9 cellular contexts compared by ENCODE assay signal in the genomic region with DNA sequence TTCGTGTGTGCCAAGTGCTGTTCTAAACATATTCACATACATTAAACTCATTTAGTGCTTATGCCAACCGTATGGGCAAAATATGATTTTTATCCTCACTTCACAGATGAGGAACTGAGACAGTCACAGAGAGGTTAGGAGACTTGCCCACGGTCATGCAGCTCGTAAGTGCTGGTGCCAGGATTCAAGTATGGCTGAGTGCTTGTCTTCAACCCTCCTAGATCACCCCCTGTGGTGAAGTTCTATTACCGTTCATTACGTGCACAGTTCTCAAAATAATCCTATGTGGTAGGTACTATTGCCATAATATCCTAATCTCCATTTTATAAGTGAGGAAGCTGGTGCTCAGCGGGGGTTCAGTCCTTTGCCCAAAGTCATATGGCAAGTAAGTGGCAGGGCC. TPM values are rescaled to one million over a fixed set of nuclear protein-coding genes. Genes with fewer than 3 reads are reported as not detected.
DNase-seq lines count a peak whose midpoint lies in the region; ATAC-seq, FAIRE-seq and TF ChIP-seq lines count a peak whose summit lies in the region.
"Had no signal": no experiment of that assay in that cellular context is flagged by ENCODE, and none has a peak within 500 bp of the region (broad histone marks: within the 10 kb centered on the region; RNA-seq: fewer than 3 reads in every experiment).

No MANE protein-coding gene starts in this region.

- peak overlapping the region in 2 of 6 donors; percentile 7 to 35 for H3K27ac Mint-ChIP-seq in naive B cell

- no peak for DNase-seq in K562 (ENCODE audit: extremely low read depth in 1 of 4, low spot score in 3 of 4)
- no peak for DNase-seq in naive B cell
- DNase-seq in neuronal stem cell (ENCODE audit: low spot score), result no peak
- DNase-seq in NK-92 (lab: John Stamatoyannopoulos, UW; ENCODE audit: unreplicated experiment), result no peak

- H3K36me3 Mint-ChIP-seq in naive B cell, result peaks cover 8 to 18% of the 10 kb centered on the region in 2 donors

- peaks cover 59% of the 10 kb centered on the region for H3K79me2 ChIP-seq in K562 (ENCODE audit: control insufficient read depth, insufficient read depth, low read length)

- H3K23ac ChIP-seq in neuronal stem cell (ENCODE audit: low read depth, low read length, poor library complexity), result no peak overlapping the region

- H2BK15ac ChIP-seq in neuronal stem cell (ENCODE audit: low read length), result no peak overlapping the region

- H3K9me3 ChIP-seq in BLaER1 (no peaks in the 10 kb centered on the region), HUES48 (ENCODE audit: control insufficient read depth, insufficient read depth, low read length) (no peaks in the 10 kb centered on the region), K562 (replicated peaks; ENCODE audit: control insufficient read depth, insufficient read depth, low read depth, low read length) (no peaks in the 10 kb centered on the region), neuronal stem cell (replicated peaks in 1 of 2; ENCODE audit: control insufficient read depth in 2 of 2, insufficient read depth in 1 of 2, low read depth in 1 of 2, low read length in 2 of 2) (no peaks in the 10 kb centered on the region)

- H2BK12ac ChIP-seq in neuronal stem cell (ENCODE audit: low read length), result no peak overlapping the region

- H3K4me1 ChIP-seq in BLaER1, result peaks cover 35% of the 10 kb centered on the region
- H3K4me1 ChIP-seq in HUES48 (ENCODE audit: control insufficient read depth, insufficient read depth, low read length), result peaks cover 6% of the 10 kb centered on the region
- H3K4me1 ChIP-seq in K562 (replicated peaks in 1 of 2; ENCODE audit: control insufficient read depth in 2 of 2, insufficient read depth in 2 of 2, low read length in 2 of 2), result peaks cover 21 to 36% of the 10 kb centered on the region in 2 experiments
- peaks cover 14 to 16% of the 10 kb centered on the region in 2 donors for H3K4me1 ChIP-seq in neuronal stem cell (ENCODE audit: control insufficient read depth in 2 of 2, insufficient read depth in 1 of 2, low read depth in 1 of 2, low read length in 2 of 2)

- no peaks in the 10 kb centered on the region for H3K9me3 Mint-ChIP-seq in naive B cell

- peaks cover 2% of the 10 kb centered on the region for H3K9me1 ChIP-seq in K562 (ENCODE audit: control insufficient read depth, insufficient read depth, low read length)

- H3K9ac ChIP-seq in BLaER1 (peak overlapping the region; percentile 92), HUES48 (ENCODE audit: low read depth, low read length) (no peak overlapping the region), K562 (ENCODE audit: insufficient read depth in 1 of 2, low read depth in 2 of 2, low read length in 2 of 2) (peak overlapping the region; percentile 95 to 96), neuronal stem cell (ENCODE audit: low read depth, low read length, poor library complexity) (no peak overlapping the region)

- POLR2A ChIA-PET in K562 (lab: Yijun Ruan, JAX), result interaction anchor here (0.6 to 8.6 kb wide), 5 partner anchors 9 to 28 kb away, joined by 3 to 106 read pairs (median 3); a partner anchor contains a TSS

- TF ChIP-seq RAD21 in K562 (CRISPR knock-in tag; conservative IDR thresholded peaks at IDR 0.05 in 1 of 2, IDR thresholded peaks at IDR 0.05 in 1 of 2), result no peak

- no peak overlapping the region for H2BK120ac ChIP-seq in neuronal stem cell (ENCODE audit: low read depth, low read length)

- no peak for ATAC-seq in K562
- ATAC-seq in naive B cell (ENCODE audit: low read depth in 2 of 2), result no peak
- no peak for ATAC-seq in GM19351 (IDR thresholded peaks at IDR 0.05; ENCODE audit: unreplicated experiment)
- ATAC-seq in GM19463 (IDR thresholded peaks at IDR 0.05; ENCODE audit: unreplicated experiment), result no peak

- H3K27ac ChIP-seq in BLaER1 (peak overlapping the region; percentile 84; the same call in 1 of the 2 replicates), HUES48 (ENCODE audit: low read depth, low read length) (no peak overlapping the region), K562 (ENCODE audit: extremely low read depth, low read depth, low read length) (peak overlapping the region; percentile 84), neuronal stem cell (replicated peaks; ENCODE audit: low read length) (no peak overlapping the region)

- TF ChIP-seq EP300 in K562 (IDR thresholded peaks at IDR 0.05; ENCODE audit: low read length), result no peak

- peaks cover 32 to 53% (median 38%) of the 10 kb centered on the region in 3 donors for H3K4me1 Mint-ChIP-seq in naive B cell

- BruUV-seq in K562 (replicated peaks; lab: Mats Ljungman, UMichigan), result no TSS peak

- H3K79me1 ChIP-seq in neuronal stem cell (ENCODE audit: low read depth, low read length), result peaks cover 9% of the 10 kb centered on the region

- H4K91ac ChIP-seq in neuronal stem cell (ENCODE audit: low read depth, low read length, poor library complexity), result no peak overlapping the region

- H3K4me2 ChIP-seq in BLaER1 (peak overlapping the region; percentile 99), K562 (ENCODE audit: insufficient read depth, low read length) (peak overlapping the region; percentile 95), neuronal stem cell (ENCODE audit: insufficient read depth, low read length, poor library complexity, severe bottlenecking) (no peak overlapping the region)

- CTCF ChIA-PET in K562 (lab: Yijun Ruan, JAX; ENCODE audit: low intra/inter-chr PET ratio), result no interaction called here

- H3K36me3 ChIP-seq in BLaER1 (peaks cover 51% of the 10 kb centered on the region), HUES48 (ENCODE audit: control insufficient read depth, insufficient read depth, low read length) (peaks cover 45% of the 10 kb centered on the region), K562 (ENCODE audit: control insufficient read depth, insufficient read depth, low read length) (peaks cover 59% of the 10 kb centered on the region), neuronal stem cell (replicated peaks in 1 of 2; ENCODE audit: control insufficient read depth in 2 of 2, insufficient read depth in 2 of 2, low read length in 2 of 2) (peaks cover 26 to 52% of the 10 kb centered on the region in 2 donors)

- no peaks in the 10 kb centered on the region for H3K27me3 Mint-ChIP-seq in naive B cell

- H2AFZ ChIP-seq in K562 (ENCODE audit: low read depth, low read length) (no peak overlapping the region), neuronal stem cell (ENCODE audit: low read length) (no peak overlapping the region)

- no peak for TF ChIP-seq POLR2A in K562 (conservative IDR thresholded peaks at IDR 0.05)

- in situ Hi-C loops in K562 (cut with MboI), result loop anchor here (10.0 kb wide), 1 partner anchor 329 kb away; no protein-coding TSS in a partner anchor

- no peak overlapping the region for H4K8ac ChIP-seq in neuronal stem cell (ENCODE audit: low read depth, low read length)

- no peak overlapping the region for H3K18ac ChIP-seq in neuronal stem cell (ENCODE audit: low read length)

- no peaks in the 10 kb centered on the region for H3K27me3 ChIP-seq in BLaER1
- peaks cover 58% of the 10 kb centered on the region for H3K27me3 ChIP-seq in HUES48 (ENCODE audit: control insufficient read depth, insufficient read depth, low read length)
- H3K27me3 ChIP-seq in K562 (ENCODE audit: control insufficient read depth in 2 of 2, insufficient read depth in 2 of 2, low read length in 2 of 2), result no peaks in the 10 kb centered on the region
- H3K27me3 ChIP-seq in neuronal stem cell (ENCODE audit: control insufficient read depth in 3 of 3, insufficient read depth in 3 of 3, low read depth in 1 of 3, low read length in 3 of 3), result no peaks in the 10 kb centered on the region

- intact Hi-C loops in K562 (cut with micrococcal nuclease), result no loop called here

- peak overlapping the region; percentile 86 for H3K4me3 ChIP-seq in BLaER1
- peak overlapping the region; percentile 86; the same call in 1 of the 2 replicates for H3K4me3 ChIP-seq in HUES48 (ENCODE audit: low read depth, low read length)
- peak overlapping the region; percentile 96 for H3K4me3 ChIP-seq in K562
- peak overlapping the region in 1 of 2 donors; percentile 95 for H3K4me3 ChIP-seq in neuronal stem cell (ENCODE audit: low read length in 2 of 2)

- no peak overlapping the region for H2BK5ac ChIP-seq in neuronal stem cell (ENCODE audit: low read length)

- WGBS in K562 (ENCODE audit: insufficient coverage, low coverage, missing lambda C conversion rate), result 37% methylated on average over 7 of the region's 7 CpGs
- WGBS in neuronal stem cell (ENCODE audit: extremely low coverage in 2 of 2, insufficient read length in 2 of 2, insufficient replicate concordance in 1 of 2), 2 donors, result no CpG with 5 or more reads among the region's 7 CpGs

- H3K4me3 Mint-ChIP-seq in naive B cell, result peak overlapping the region; percentile 48 to 98 (median 97)

- FAIRE-seq in K562 (lab: Jason Lieb, UNC), result no peak
- FAIRE-seq: HTR-8/SVneo had no signal

- TF ChIP-seq CTCF in K562 (IDR thresholded peaks at IDR 0.05 in 2 of 3, conservative IDR thresholded peaks at IDR 0.05 in 1 of 3; ENCODE audit: insufficient read depth in 2 of 3, low read depth in 1 of 3, low read length in 3 of 3), result no peak

- peaks cover 58% of the 10 kb centered on the region for H4K20me1 ChIP-seq in BLaER1
- H4K20me1 ChIP-seq in K562 (replicated peaks; ENCODE audit: control insufficient read depth, insufficient read depth, low read length), result no peaks in the 10 kb centered on the region; the same call in 1 of the 2 replicates

- H3K4ac ChIP-seq in neuronal stem cell (ENCODE audit: low read length), result no peak overlapping the region

- H2AK5ac ChIP-seq in neuronal stem cell (ENCODE audit: low read depth, low read length), result no peak overlapping the region

- no peak overlapping the region for H3K14ac ChIP-seq in neuronal stem cell (ENCODE audit: low read length)

RNA-seq across cellular contexts. Expression of a gene that starts 1.5 kb away (rescaled TPM):
- 31.0 and 48.3 TPM in 2 replicates for total RNA-seq in K562 (2011; cell fraction: chromatin; rRNA removed; ENCODE audit: low replicate concordance)
- 30.9 and 36.7 TPM in 2 replicates for total RNA-seq in K562 (2011; cell fraction: nucleolus; rRNA removed)
- total RNA-seq in K562 (2011; cell fraction: nucleoplasm; rRNA removed), result 33.9 and 34.4 TPM in 2 replicates
- total RNA-seq in K562 (2014; rRNA removed), result 25.5 and 28.3 TPM in 2 replicates
- total RNA-seq in K562 (2014; rRNA removed; fragmentation: Illumina TruSeq; extraction: Trizol), result 28.6 and 29.0 TPM in 2 replicates
- 26.8 and 27.1 TPM in 2 replicates for total RNA-seq in K562 (2015; rRNA removed; fragmentation: Illumina TruSeq; extraction: Trizol)
- total RNA-seq in K562 (2021), result 51.8 and 54.3 TPM in 2 replicates
- polyA plus RNA-seq in K562 (2011; rRNA removed), result 20.0 and 21.7 TPM in 2 replicates
- polyA plus RNA-seq in K562 (2011; cell fraction: cytosol; rRNA removed), result 23.2 and 29.6 TPM in 2 replicates
- 13.3 and 18.3 TPM in 2 replicates for polyA plus RNA-seq in K562 (2011; cell fraction: nucleus; rRNA removed)
- 23.3 and 33.4 TPM in 2 replicates for polyA plus RNA-seq in K562 (2012)
- 37.7 and 40.8 TPM in 2 replicates for polyA plus RNA-seq in K562 (2014; fragmentation: Illumina TruSeq; extraction: Trizol)
- 10 to 100 TPM; 10.9 to 13.1 TPM for polyA plus RNA-seq in K562 (2014; fragmentation: Nextera tagmentation; extraction: Ambion mirVana)
- 23.6 and 29.1 TPM in 2 replicates for polyA plus RNA-seq in K562 (2014; rRNA removed)
- polyA minus RNA-seq in K562 (2011; rRNA and poly(A)+ RNA removed), result 31.6 and 37.3 TPM in 2 replicates
- 23.3 and 24.0 TPM in 2 replicates for polyA minus RNA-seq in K562 (2011; cell fraction: cytosol; rRNA and poly(A)+ RNA removed)
- 13.6 and 15.8 TPM in 2 replicates for polyA minus RNA-seq in K562 (2011; cell fraction: nucleus; rRNA and poly(A)+ RNA removed)
- polyA plus RNA-seq in naive B cell (ENCODE audit: low read depth in 6 of 6), result 10 to 100 TPM in 5 of 6 donors, 1 to 10 TPM in 1; 8.7 to 29.8 (median 19.2) TPM
- polyA plus RNA-seq in neuronal stem cell (2013, experiment 1 of 2), result 27.3 TPM
- 27.0 TPM for polyA plus RNA-seq in neuronal stem cell (2013, experiment 2 of 2)

RNA-seq across cellular contexts. Expression of a gene that starts 16.8 kb away (rescaled TPM):
- 183 and 296 TPM in 2 replicates for total RNA-seq in K562 (2011; cell fraction: chromatin; rRNA removed; ENCODE audit: low replicate concordance)
- total RNA-seq in K562 (2011; cell fraction: nucleolus; rRNA removed), result 255 and 271 TPM in 2 replicates
- 227 and 246 TPM in 2 replicates for total RNA-seq in K562 (2011; cell fraction: nucleoplasm; rRNA removed)
- total RNA-seq in K562 (2014; rRNA removed) (311 and 355 TPM in 2 replicates), K562 (2014; rRNA removed; fragmentation: Illumina TruSeq; extraction: Trizol) (320 and 405 TPM in 2 replicates), K562 (2015; rRNA removed; fragmentation: Illumina TruSeq; extraction: Trizol) (153 and 156 TPM in 2 replicates), K562 (2021) (308 and 361 TPM in 2 replicates)
- polyA plus RNA-seq in K562 (2011; rRNA removed) (669 and 756 TPM in 2 replicates), K562 (2014; fragmentation: Illumina TruSeq; extraction: Trizol) (528 and 598 TPM in 2 replicates), K562 (2014; fragmentation: Nextera tagmentation; extraction: Ambion mirVana) (100 to 1,000 TPM in 1 of 2 experiments, 10 to 100 TPM in 1; 93.1 to 125 TPM), K562 (2014; rRNA removed) (638 and 723 TPM in 2 replicates), naive B cell (ENCODE audit: low read depth in 6 of 6) (100 to 1,000 TPM in 2 of 6 donors, 10 to 100 TPM in 4; 74.9 to 159 (median 98.9) TPM)
- 757 and 998 TPM in 2 replicates for polyA plus RNA-seq in K562 (2011; cell fraction: cytosol; rRNA removed)
- polyA plus RNA-seq in K562 (2011; cell fraction: nucleus; rRNA removed), result 651 and 768 TPM in 2 replicates
- 264 and 832 TPM in 2 replicates for polyA plus RNA-seq in K562 (2012)
- 190 and 217 TPM in 2 replicates for polyA minus RNA-seq in K562 (2011; rRNA and poly(A)+ RNA removed)
- 89.9 and 115 TPM in 2 replicates for polyA minus RNA-seq in K562 (2011; cell fraction: cytosol; rRNA and poly(A)+ RNA removed)
- 99.2 and 197 TPM in 2 replicates for polyA minus RNA-seq in K562 (2011; cell fraction: nucleus; rRNA and poly(A)+ RNA removed)
- polyA plus RNA-seq in neuronal stem cell (2013, experiment 1 of 2), result 261 TPM
- 254 TPM for polyA plus RNA-seq in neuronal stem cell (2013, experiment 2 of 2)

RNA-seq across cellular contexts. Expression of a gene that starts 29.0 kb away (rescaled TPM):
- total RNA-seq in K562 (2011; cell fraction: chromatin; rRNA removed; ENCODE audit: low replicate concordance), result 27.9 and 59.9 TPM in 2 replicates
- total RNA-seq in K562 (2011; cell fraction: nucleolus; rRNA removed), result 57.2 and 59.7 TPM in 2 replicates
- total RNA-seq in K562 (2011; cell fraction: nucleoplasm; rRNA removed), result 42.7 and 46.9 TPM in 2 replicates
- total RNA-seq in K562 (2014; rRNA removed) (223 and 264 TPM in 2 replicates), K562 (2014; rRNA removed; fragmentation: Illumina TruSeq; extraction: Trizol) (33.0 and 44.9 TPM in 2 replicates), K562 (2015; rRNA removed; fragmentation: Illumina TruSeq; extraction: Trizol) (84.3 and 93.3 TPM in 2 replicates), K562 (2021) (109 and 110 TPM in 2 replicates)
- polyA plus RNA-seq in K562 (2011; rRNA removed) (75.6 and 90.4 TPM in 2 replicates), K562 (2014; fragmentation: Illumina TruSeq; extraction: Trizol) (29.0 and 64.7 TPM in 2 replicates), K562 (2014; fragmentation: Nextera tagmentation; extraction: Ambion mirVana) (1 to 10 TPM; 3.0 to 8.2 TPM), K562 (2014; rRNA removed) (216 and 229 TPM in 2 replicates), naive B cell (ENCODE audit: low read depth in 6 of 6) (100 to 1,000 TPM in 1 of 6 donors, 10 to 100 TPM in 5; 73.8 to 114 (median 93.2) TPM)
- polyA plus RNA-seq in K562 (2011; cell fraction: cytosol; rRNA removed), result 89.9 and 177 TPM in 2 replicates
- polyA plus RNA-seq in K562 (2011; cell fraction: nucleus; rRNA removed), result 53.3 and 77.5 TPM in 2 replicates
- polyA plus RNA-seq in K562 (2012), result 85.4 and 89.3 TPM in 2 replicates
- polyA minus RNA-seq in K562 (2011; rRNA and poly(A)+ RNA removed), result 12.0 and 12.6 TPM in 2 replicates
- polyA minus RNA-seq in K562 (2011; cell fraction: cytosol; rRNA and poly(A)+ RNA removed), result 14.5 and 18.6 TPM in 2 replicates
- polyA minus RNA-seq in K562 (2011; cell fraction: nucleus; rRNA and poly(A)+ RNA removed), result 16.3 and 27.0 TPM in 2 replicates
- 48.7 TPM for polyA plus RNA-seq in neuronal stem cell (2013, experiment 1 of 2)
- polyA plus RNA-seq in neuronal stem cell (2013, experiment 2 of 2), result 48.2 TPM

RNA-seq across cellular contexts. Expression of a gene that starts 46.8 kb away (rescaled TPM):
- total RNA-seq in K562 (2011; cell fraction: chromatin; rRNA removed; ENCODE audit: low replicate concordance), result 6.4 and 13.2 TPM in 2 replicates
- total RNA-seq in K562 (2011; cell fraction: nucleolus; rRNA removed), result 12.2 and 15.0 TPM in 2 replicates
- 10.2 and 10.6 TPM in 2 replicates for total RNA-seq in K562 (2011; cell fraction: nucleoplasm; rRNA removed)
- 4.6 and 5.7 TPM in 2 replicates for total RNA-seq in K562 (2014; rRNA removed)
- total RNA-seq in K562 (2014; rRNA removed; fragmentation: Illumina TruSeq; extraction: Trizol), result 2.8 and 3.5 TPM in 2 replicates
- 4.3 and 4.6 TPM in 2 replicates for total RNA-seq in K562 (2015; rRNA removed; fragmentation: Illumina TruSeq; extraction: Trizol)
- total RNA-seq in K562 (2021), result 11.4 and 11.5 TPM in 2 replicates
- polyA plus RNA-seq in K562 (2011; rRNA removed), result 6.6 and 6.8 TPM in 2 replicates
- 8.2 and 17.9 TPM in 2 replicates for polyA plus RNA-seq in K562 (2011; cell fraction: cytosol; rRNA removed)
- 6.0 and 12.6 TPM in 2 replicates for polyA plus RNA-seq in K562 (2011; cell fraction: nucleus; rRNA removed)
- 4.6 and 7.2 TPM in 2 replicates for polyA plus RNA-seq in K562 (2012)
- polyA plus RNA-seq in K562 (2014; fragmentation: Illumina TruSeq; extraction: Trizol), result 4.2 and 5.4 TPM in 2 replicates
- under 1 TPM; 0.10 to 0.18 TPM for polyA plus RNA-seq in K562 (2014; fragmentation: Nextera tagmentation; extraction: Ambion mirVana)
- polyA plus RNA-seq in K562 (2014; rRNA removed), result 6.0 and 7.0 TPM in 2 replicates
- polyA minus RNA-seq in K562 (2011; rRNA and poly(A)+ RNA removed), result 10.3 and 15.4 TPM in 2 replicates
- 18.6 and 19.4 TPM in 2 replicates for polyA minus RNA-seq in K562 (2011; cell fraction: cytosol; rRNA and poly(A)+ RNA removed)
- polyA minus RNA-seq in K562 (2011; cell fraction: nucleus; rRNA and poly(A)+ RNA removed), result 4.6 and 5.1 TPM in 2 replicates
- polyA plus RNA-seq in naive B cell (ENCODE audit: low read depth in 6 of 6), result 1 to 10 TPM in 2 of 6 donors, under 1 TPM in 3, not detected in 1; 0.11 to 2.8 (median 0.45) TPM
- 13.5 TPM for polyA plus RNA-seq in neuronal stem cell (2013, experiment 1 of 2)
- 13.6 TPM for polyA plus RNA-seq in neuronal stem cell (2013, experiment 2 of 2)

Comparison
In these comparisons a context has a peak if more than half of its experiments do, and no peak if none do; other contexts are left out.
1. H3K27ac ChIP-seq: peak in BLaER1 (single experiment) and K562 (single experiment); none in HUES48 (single experiment) and neuronal stem cell (single experiment).
2. H3K9ac ChIP-seq: peak in BLaER1 (single experiment) and K562 (2 of 2); none in HUES48 (single experiment) and neuronal stem cell (single experiment).